ENCODE assay signal across 20 cellular contexts in genomic region chr20:59747671-59748515, GRCh38.
DNase-seq lines count a peak whose midpoint lies in the region; ATAC-seq and TF ChIP-seq lines count a peak whose summit lies in the region.
"Had no signal": no experiment of that assay in that cellular context is flagged by ENCODE, and none has a peak within 500 bp of the region (broad histone marks: within the 10 kb centered on the region; RNA-seq: fewer than 3 reads in every experiment).

No MANE protein-coding gene starts in this region.

- H2BK5ac ChIP-seq in trophoblast cell (ENCODE audit: low read depth, low read length, poor library complexity) = no peak overlapping the region

- no peak overlapping the region for H3K14ac ChIP-seq in trophoblast cell (ENCODE audit: low read length)

- H3K4me1 ChIP-seq in BLaER1 (peaks cover 100% of the 10 kb centered on the region), neural progenitor cell (no peaks in the 10 kb centered on the region), esophagus squamous epithelium (peaks cover 0 to 37% (median 0%) of the 10 kb centered on the region in 3 donors), left lung (peaks cover 4 to 10% of the 10 kb centered on the region in 2 donors), trophoblast cell (ENCODE audit: control insufficient read depth in 1 of 2, insufficient read depth in 2 of 2, low read length in 2 of 2) (no peaks in the 10 kb centered on the region)
- H3K4me1 ChIP-seq: A549 had no signal

- H3F3A ChIP-seq in neural progenitor cell (ENCODE audit: low read depth) = no peaks in the 10 kb centered on the region

- no peaks in the 10 kb centered on the region for H3K9me3 Mint-ChIP-seq in neural progenitor cell

- intact Hi-C loops in esophagus squamous epithelium (cut with DNase I) = no loop called here
- intact Hi-C loops in left lung (cut with DNase I) = no loop called here

- no peak overlapping the region for H4K8ac ChIP-seq in trophoblast cell (ENCODE audit: low read depth, low read length)

- H3K9ac ChIP-seq in BLaER1 = no peak overlapping the region
- H3K9ac ChIP-seq in neural progenitor cell = no peak overlapping the region
- H3K9ac ChIP-seq in trophoblast cell (ENCODE audit: low read length) = no peak overlapping the region

- no peaks in the 10 kb centered on the region for H3K9me3 ChIP-seq in BLaER1
- H3K9me3 ChIP-seq in neural progenitor cell (ENCODE audit: low read depth) = no peaks in the 10 kb centered on the region
- no peaks in the 10 kb centered on the region for H3K9me3 ChIP-seq in esophagus squamous epithelium
- no peaks in the 10 kb centered on the region for H3K9me3 ChIP-seq in left lung
- H3K9me3 ChIP-seq in trophoblast cell (ENCODE audit: insufficient read depth, low read depth, low read length) = peaks cover 10% of the 10 kb centered on the region
- H3K9me3 ChIP-seq: A549 had no signal

- H3K4me1 Mint-ChIP-seq in neural progenitor cell = peaks cover 36% of the 10 kb centered on the region

- no peaks in the 10 kb centered on the region for H3K36me3 Mint-ChIP-seq in neural progenitor cell

- no peaks in the 10 kb centered on the region for H3K79me1 ChIP-seq in trophoblast cell (ENCODE audit: low read length)

- peak overlapping the region; percentile 89 for H3K4me2 ChIP-seq in BLaER1
- no peak overlapping the region for H3K4me2 ChIP-seq in neural progenitor cell
- no peak overlapping the region for H3K4me2 ChIP-seq in trophoblast cell (ENCODE audit: low read length)
- H3K4me2 ChIP-seq: A549, PC-9 had no signal

- H4K20me1 ChIP-seq in BLaER1 (peaks cover 100% of the 10 kb centered on the region), neural progenitor cell (ENCODE audit: low read depth) (no peaks in the 10 kb centered on the region)

- H3K4ac ChIP-seq in trophoblast cell (ENCODE audit: low read depth, low read length) = no peak overlapping the region

- H3K27me3 ChIP-seq in BLaER1 (no peaks in the 10 kb centered on the region), H7 (ENCODE audit: control insufficient read depth, insufficient read depth, low read length) (no peaks in the 10 kb centered on the region; the same call in 1 of the 2 replicates), neural progenitor cell (peaks cover 46% of the 10 kb centered on the region), esophagus squamous epithelium (peaks cover 0 to 34% (median 0%) of the 10 kb centered on the region in 4 donors), left lung (peaks cover 0 to 95% of the 10 kb centered on the region in 2 donors), trophoblast cell (ENCODE audit: insufficient read depth, low read length) (no peaks in the 10 kb centered on the region)

- TF ChIP-seq CTCF in neural progenitor cell (IDR thresholded peaks at IDR 0.05) = peak; percentile 17
- TF ChIP-seq CTCF in esophagus squamous epithelium (IDR thresholded peaks at IDR 0.05) = no peak
- TF ChIP-seq CTCF in left lung (IDR thresholded peaks at IDR 0.05) = no peak

- TF ChIP-seq POLR2A in esophagus squamous epithelium (IDR thresholded peaks at IDR 0.05) = no peak

- no peak overlapping the region for H3K23ac ChIP-seq in trophoblast cell (ENCODE audit: low read length)

- H3K36me3 ChIP-seq in BLaER1 (peaks cover 91% of the 10 kb centered on the region), H7 (replicated peaks; ENCODE audit: control insufficient read depth, insufficient read depth, low read length) (no peaks in the 10 kb centered on the region), neural progenitor cell (no peaks in the 10 kb centered on the region), esophagus squamous epithelium (no peaks in the 10 kb centered on the region), left lung (no peaks in the 10 kb centered on the region), trophoblast cell (ENCODE audit: control insufficient read depth in 1 of 2, insufficient read depth in 2 of 2, low read length in 2 of 2) (no peaks in the 10 kb centered on the region)

- H4K12ac ChIP-seq in trophoblast cell (ENCODE audit: low read depth, low read length) = no peak overlapping the region

- no peak overlapping the region for H3K18ac ChIP-seq in trophoblast cell (ENCODE audit: low read length)

- H3K27ac Mint-ChIP-seq in neural progenitor cell = peak overlapping the region; percentile 53
- H3K27ac Mint-ChIP-seq: CD14-positive monocyte had no signal

- DNase-seq in H7 (peak; percentile 64), caudate nucleus (lab: John Stamatoyannopoulos, UW) (no peak), neural progenitor cell (ENCODE audit: low spot score) (no peak), esophagus squamous epithelium (lab: John Stamatoyannopoulos, UW) (no peak), left lung (no peak), trophoblast cell (no peak)
- DNase-seq: DMS79 treated with DMSO at 0.1 percent for 48 hours, NCI-H1436, NCI-H2029, NCI-H345, NCI-H524 treated with DMSO at 0.1 percent for 48 hours, PC-9, SIG-M5 had no signal

- H4K91ac ChIP-seq in trophoblast cell (ENCODE audit: low read depth, low read length) = no peak overlapping the region

- ATAC-seq in left lung = no peak
- no peak for ATAC-seq in GM21381 (IDR thresholded peaks at IDR 0.05; ENCODE audit: unreplicated experiment)
- ATAC-seq: A549, K562, SK-N-SH treated with all-trans-retinoic acid at 6 μM for 48 hours had no signal

- WGBS in esophagus squamous epithelium, 2 donors = 64 to 74% methylated on average over 11 to 12 of the region's 12 CpGs
- no CpG with 5 or more reads among the region's 12 CpGs for WGBS in trophoblast cell (ENCODE audit: extremely low coverage, insufficient coverage, insufficient read length)

- H3K79me2 ChIP-seq in neural progenitor cell (ENCODE audit: low read depth) (no peaks in the 10 kb centered on the region), trophoblast cell (ENCODE audit: control insufficient read depth, insufficient read depth, low read length, poor library complexity) (no peaks in the 10 kb centered on the region)

- H3K4me3 Mint-ChIP-seq in neural progenitor cell = no peak overlapping the region

- no peak overlapping the region for H2AK5ac ChIP-seq in trophoblast cell (ENCODE audit: low read length)

- H2AFZ ChIP-seq in neural progenitor cell (replicated peaks) = no peak overlapping the region
- no peak overlapping the region for H2AFZ ChIP-seq in trophoblast cell (ENCODE audit: insufficient read depth, low read length, poor library complexity)
- H2AFZ ChIP-seq: PC-9 had no signal

- H3K27me3 Mint-ChIP-seq in neural progenitor cell (ENCODE audit: insufficient read depth, low read depth) = peaks cover 4% of the 10 kb centered on the region

- H3K27ac ChIP-seq in BLaER1 = no peak overlapping the region
- H3K27ac ChIP-seq in caudate nucleus (ENCODE audit: low read depth, low read length) = peak overlapping the region; percentile 44
- no peak overlapping the region for H3K27ac ChIP-seq in neural progenitor cell
- H3K27ac ChIP-seq in esophagus squamous epithelium = peak overlapping the region in 1 of 4 donors; percentile 70
- no peak overlapping the region for H3K27ac ChIP-seq in left lung
- H3K27ac ChIP-seq in trophoblast cell (ENCODE audit: low read depth, low read length) = no peak overlapping the region
- H3K27ac ChIP-seq: A549, PC-9, RWPE1 had no signal

- H3K4me3 ChIP-seq in BLaER1 (no peak overlapping the region), H7 (ENCODE audit: insufficient read depth, low read depth, low read length) (no peak overlapping the region), neural progenitor cell (no peak overlapping the region), esophagus squamous epithelium (no peak overlapping the region), left lung (no peak overlapping the region), trophoblast cell (ENCODE audit: low read depth, low read length) (no peak overlapping the region)
- H3K4me3 ChIP-seq: A549, K562, PC-9 had no signal

- no peak overlapping the region for H2BK12ac ChIP-seq in trophoblast cell (ENCODE audit: low read length)

- no peak overlapping the region for H2BK120ac ChIP-seq in trophoblast cell (ENCODE audit: insufficient read depth, low read length, poor library complexity)
